Comparison of ENCODE assay signal across 28 cellular contexts in genomic region chr2:5759949-5760348, GRCh38.
"Had no signal": no experiment of that assay in that cellular context is flagged by ENCODE, and none has a peak within 500 bp of the region (broad histone marks: within the 10 kb centered on the region; RNA-seq: fewer than 3 reads in every experiment).

No MANE protein-coding gene starts in this region.

- H3K4me2 ChIP-seq: neural progenitor cell had no signal

- H3K9ac ChIP-seq: neural progenitor cell, parathyroid adenoma had no signal

- H3K79me2 ChIP-seq: parathyroid adenoma had no signal

- H3K27ac ChIP-seq: neural progenitor cell, ovary, parathyroid adenoma, psoas muscle, right lobe of liver, sigmoid colon, suprapubic skin, testis, tibial artery, transverse colon, upper lobe of left lung had no signal

- H3K4me1 Mint-ChIP-seq: naive B cell; naive thymus-derived CD8-positive, alpha-beta T cell; stimulated activated effector memory CD8-positive, alpha-beta T cell treated with anti-CD3 and anti-CD28 coated beads, Interleukin-12 subunit alpha, Interleukin-12 subunit beta, amount 100 ng/mL, for 72 hours; stimulated activated naive CD8-positive, alpha-beta T cell treated with anti-CD3 and anti-CD28 coated beads, Interleukin-15, amount 100 ng/mL, for 72 hours had no signal

- H3K4me1 ChIP-seq: neural progenitor cell, parathyroid adenoma, psoas muscle, right lobe of liver, sigmoid colon, suprapubic skin, testis, tibial artery, transverse colon, upper lobe of left lung had no signal

- ATAC-seq: naive thymus-derived CD8-positive, alpha-beta T cell; psoas muscle; right cardiac atrium; right lobe of liver; stimulated activated effector memory CD8-positive, alpha-beta T cell treated with anti-CD3 and anti-CD28 coated beads, Interleukin-12 subunit alpha, Interleukin-12 subunit beta, amount 100 ng/mL, for 72 hours; stimulated activated naive CD8-positive, alpha-beta T cell treated with anti-CD3 and anti-CD28 coated beads, Interleukin-15, amount 100 ng/mL, for 72 hours; stimulated activated naive CD8-positive, alpha-beta T cell treated with anti-CD3 and anti-CD28 coated beads, Interleukin-15, Interleukin-2, amounts not matched to agents 100 U/mL and 50 U/mL, for 24 hours had no signal

- H3K9me3 Mint-ChIP-seq: nephron had no signal

- DNase-seq: naive B cell; naive thymus-derived CD8-positive, alpha-beta T cell; occipital lobe; ovary; posterior cingulate gyrus; psoas muscle; right cardiac atrium; right lobe of liver; sigmoid colon; small intestine; stimulated activated CD4-positive, alpha-beta T cell treated with anti-CD3 and anti-CD28 coated beads, Interleukin-15, amount 100 ng/mL, for 24 hours; stimulated activated CD4-positive, alpha-beta T cell treated with anti-CD3 and anti-CD28 coated beads, Interleukin-2, amount 100 ng/mL, for 24 hours; stimulated activated CD4-positive, alpha-beta T cell treated with anti-CD3 and anti-CD28 coated beads, Interleukin-2, amount 100 ng/mL, for 48 hours; stimulated activated CD4-positive, alpha-beta T cell treated with anti-CD3 and anti-CD28 coated beads, Interleukin-4, amount 100 ng/mL, for 24 hours; stimulated activated naive CD4-positive, alpha-beta T cell; stimulated activated naive CD8-positive, alpha-beta T cell treated with anti-CD3 and anti-CD28 coated beads, Interleukin-15, amount 100 ng/mL, for 72 hours; stimulated activated naive CD8-positive, alpha-beta T cell treated with anti-CD3 and anti-CD28 coated beads, Interleukin-15, Interleukin-2, amounts not matched to agents 100 U/mL and 50 U/mL, for 24 hours; substantia nigra; testis; tibial artery; transverse colon; upper lobe of left lung had no signal

- H3K27me3 ChIP-seq: neural progenitor cell, ovary, right lobe of liver, testis, tibial artery, transverse colon, upper lobe of left lung had no signal

- H2AFZ ChIP-seq: neural progenitor cell, parathyroid adenoma had no signal

- H3K9me3 ChIP-seq: ovary, psoas muscle, right lobe of liver, sigmoid colon, suprapubic skin, testis, tibial artery, transverse colon, upper lobe of left lung had no signal

- H3K4me3 ChIP-seq: neural progenitor cell, ovary, psoas muscle, right lobe of liver, sigmoid colon, suprapubic skin, testis, tibial artery, transverse colon, upper lobe of left lung had no signal

- H3K36me3 ChIP-seq: neural progenitor cell, ovary, right lobe of liver, sigmoid colon, suprapubic skin, tibial artery, transverse colon, upper lobe of left lung had no signal

- H3K4me3 Mint-ChIP-seq: naive B cell; naive thymus-derived CD8-positive, alpha-beta T cell; nephron; neural progenitor cell; stimulated activated effector memory CD8-positive, alpha-beta T cell treated with anti-CD3 and anti-CD28 coated beads, Interleukin-12 subunit alpha, Interleukin-12 subunit beta, amount 100 ng/mL, for 72 hours; stimulated activated naive CD8-positive, alpha-beta T cell treated with anti-CD3 and anti-CD28 coated beads, Interleukin-15, amount 100 ng/mL, for 72 hours had no signal

- H3K27ac Mint-ChIP-seq: naive B cell; naive thymus-derived CD8-positive, alpha-beta T cell; nephron; neural progenitor cell; progenitor cell of endocrine pancreas; stimulated activated effector memory CD8-positive, alpha-beta T cell treated with anti-CD3 and anti-CD28 coated beads, Interleukin-12 subunit alpha, Interleukin-12 subunit beta, amount 100 ng/mL, for 72 hours; stimulated activated naive CD8-positive, alpha-beta T cell treated with anti-CD3 and anti-CD28 coated beads, Interleukin-15, amount 100 ng/mL, for 72 hours had no signal

- H3K27me3 Mint-ChIP-seq: progenitor cell of endocrine pancreas had no signal

- H3K36me3 Mint-ChIP-seq: naive B cell; naive thymus-derived CD8-positive, alpha-beta T cell; neural progenitor cell; stimulated activated effector memory CD8-positive, alpha-beta T cell treated with anti-CD3 and anti-CD28 coated beads, Interleukin-12 subunit alpha, Interleukin-12 subunit beta, amount 100 ng/mL, for 72 hours had no signal
